Comparison of ENCODE assay signal across 8 cellular contexts in the genomic region with DNA sequence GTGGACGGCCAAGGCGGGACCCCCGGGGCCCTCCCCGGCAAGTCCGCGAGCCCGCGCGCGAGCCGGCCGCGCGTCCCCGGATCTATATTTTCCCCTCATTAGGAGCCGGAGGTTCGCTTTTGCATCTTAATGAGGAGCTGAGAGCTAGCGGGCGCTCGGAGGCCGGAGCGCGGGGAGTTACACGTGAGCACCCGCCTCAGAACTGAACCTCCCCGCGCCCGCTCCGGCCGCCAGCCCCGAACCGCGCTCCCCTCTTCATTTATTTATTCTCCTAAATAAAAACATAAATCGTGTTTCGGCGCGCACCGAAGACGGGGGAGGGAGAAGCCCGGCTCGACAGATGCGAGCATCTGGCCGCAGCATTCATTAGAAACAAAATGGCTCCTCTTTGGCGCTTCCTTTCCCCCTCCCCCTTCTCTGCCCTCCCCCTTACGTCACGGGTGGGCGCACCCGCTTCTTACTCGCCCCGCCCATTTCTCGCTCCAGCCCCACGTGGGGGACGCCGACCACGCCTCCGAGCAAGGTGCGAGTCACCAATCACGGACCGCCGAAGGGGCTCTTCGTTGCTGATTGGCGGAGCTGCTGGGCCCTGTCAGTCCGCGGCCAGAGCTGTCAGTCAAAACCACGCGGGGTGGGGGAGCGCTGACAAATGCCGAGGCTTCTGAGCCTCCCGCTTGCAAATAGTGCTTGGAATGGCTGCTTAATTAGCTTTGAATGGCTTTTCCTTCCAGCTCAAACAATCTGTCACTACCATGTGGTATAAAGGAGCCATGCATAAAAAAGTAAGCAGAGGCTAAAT. TPM values are rescaled to one million over a fixed set of nuclear protein-coding genes. Genes with fewer than 3 reads are reported as not detected.
DNase-seq lines count a peak whose midpoint lies in the region; ATAC-seq, FAIRE-seq and TF ChIP-seq lines count a peak whose summit lies in the region.

No MANE protein-coding gene starts in this region.

- peaks cover 25% of the 10 kb centered on the region for H3K27me3 Mint-ChIP-seq in IgD-negative memory B cell

- no peaks in the 10 kb centered on the region for H3K36me3 Mint-ChIP-seq in IgD-negative memory B cell

- no peak for FAIRE-seq in D721Med (lab: Jason Lieb, UNC)

- TF ChIP-seq CTCF in D721Med (IDR thresholded peaks at IDR 0.05; ENCODE audit: insufficient read depth, missing control alignments) (no peak), epithelial cell of esophagus (IDR thresholded peaks at IDR 0.05; ENCODE audit: insufficient read depth, low read depth, low read length, missing control alignments) (no peak)

- H3K4me1 ChIP-seq in mononuclear cell (ENCODE audit: insufficient read depth, low read length), result peaks cover 50% of the 10 kb centered on the region

- H3K27me3 ChIP-seq in mononuclear cell (ENCODE audit: insufficient read depth, low read length), result peaks cover 14% of the 10 kb centered on the region

- peak; percentile 74 for DNase-seq in D721Med (ENCODE audit: insufficient read length, low spot score)
- DNase-seq in OCI-M1 (lab: John Stamatoyannopoulos, UW), result peak; percentile 99
- DNase-seq in activated T-cell treated with anti-CD3 and anti-CD28 coated beads for 48 hours (ENCODE audit: low read depth), result peak; percentile 100
- DNase-seq in epithelial cell of esophagus (ENCODE audit: low read depth), result peak; percentile 99
- peak; percentile 99 for DNase-seq in stimulated activated CD8-positive, alpha-beta memory T cell treated with anti-CD3 and anti-CD28 coated beads, Interleukin-2, amount 100 ng/mL, for 48 hours (ENCODE audit: low read depth in 2 of 2)

- H3K9me3 ChIP-seq in mononuclear cell (ENCODE audit: low read depth, low read length), result no peaks in the 10 kb centered on the region

- H3K9me3 Mint-ChIP-seq in IgD-negative memory B cell, result no peaks in the 10 kb centered on the region

- peak overlapping the region; percentile 53 for H3K4me3 ChIP-seq in epithelial cell of esophagus (ENCODE audit: low read length)
- H3K4me3 ChIP-seq in mononuclear cell (ENCODE audit: low read length), result peak overlapping the region; percentile 82

- ATAC-seq in GM21528 (IDR thresholded peaks at IDR 0.05; ENCODE audit: low FRiP score, unreplicated experiment), result peak; percentile 55

- peak overlapping the region; percentile 97 to 98 (median 97) for H3K27ac Mint-ChIP-seq in IgD-negative memory B cell

- H3K4me3 Mint-ChIP-seq in IgD-negative memory B cell, result peak overlapping the region; percentile 96 to 99 (median 98)

- H3K4me1 Mint-ChIP-seq in IgD-negative memory B cell, result peaks cover 21 to 26% (median 23%) of the 10 kb centered on the region in 3 donors

RNA-seq across cellular contexts. Expression of a gene that starts 1.6 kb away (rescaled TPM):
- 88.7 TPM for polyA plus RNA-seq in IgD-negative memory B cell
- total RNA-seq in mononuclear cell, result 196 TPM

Comparison
In these comparisons a context has a peak if more than half of its experiments do, and no peak if none do; other contexts are left out.
1. Peak in every context shown above with its lines: DNase-seq, ATAC-seq and H3K4me3 ChIP-seq.